In the genomic region with DNA sequence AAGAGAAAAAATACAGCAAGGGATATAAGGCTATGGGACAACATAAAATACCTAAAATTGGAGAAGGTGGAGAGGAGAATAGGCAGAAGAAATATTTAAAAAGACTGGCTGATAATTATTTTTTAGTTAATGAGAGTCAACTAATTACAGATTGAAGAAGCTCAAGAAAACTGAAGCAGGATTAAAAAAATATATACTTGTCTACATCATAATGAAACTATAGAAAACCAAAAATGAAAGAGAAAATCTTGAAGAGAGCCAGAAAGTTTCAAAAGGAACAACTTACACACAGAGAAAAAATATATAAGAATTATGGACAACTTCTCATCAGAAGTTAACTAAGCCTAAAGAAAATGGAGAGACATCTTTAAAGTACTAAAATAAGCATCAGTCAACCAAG, we compare ENCODE assay signal across 16 cellular contexts.
DNase-seq lines count a peak whose midpoint lies in the region; ATAC-seq and TF ChIP-seq lines count a peak whose summit lies in the region.
"Had no signal": no experiment of that assay in that cellular context is flagged by ENCODE, and none has a peak within 500 bp of the region (broad histone marks: within the 10 kb centered on the region; RNA-seq: fewer than 3 reads in every experiment).

No MANE protein-coding gene starts in this region.

- no peaks in the 10 kb centered on the region for H4K20me1 ChIP-seq in KMS-11 (ENCODE audit: insufficient read depth)
- H4K20me1 ChIP-seq: BLaER1 treated with 17β-estradiol and CSF1 and Interleukin-3, amounts not matched to agents 10 nM and 100 nM had no signal

- H3K79me2 ChIP-seq in KMS-11 (ENCODE audit: insufficient read depth, low read depth), result no peaks in the 10 kb centered on the region

- H3K4me3 ChIP-seq in KMS-11 (IDR thresholded peaks at IDR 0.05; ENCODE audit: insufficient read depth, low read depth, low read length), result no peak overlapping the region
- H3K4me3 ChIP-seq: BLaER1 treated with 17β-estradiol and CSF1 and Interleukin-3, amounts not matched to agents 10 nM and 100 nM; GM23338 had no signal

- DNase-seq in posterior cingulate gyrus, result no peak
- DNase-seq in germinal center (ENCODE audit: low spot score), result no peak
- DNase-seq in NCI-H2171 treated with DMSO at 0.1 percent for 48 hours (lab: John Stamatoyannopoulos, UW), result no peak
- DNase-seq: activated CD8-positive, alpha-beta memory T cell treated with anti-CD3 and anti-CD28 coated beads, Interleukin-2, amount 50 U/mL, for 4 hours; aorta; foreskin keratinocyte; naive B cell; NCI-H187 treated with DMSO at 0.1 percent for 48 hours; trophoblast cell had no signal

- TF ChIP-seq POLR2A in GM18505 (IDR thresholded peaks at IDR 0.05; ENCODE audit: borderline replicate concordance, extremely low read depth, insufficient read depth, insufficient read length), result no peak

- TF ChIP-seq CTCF in KMS-11 (conservative IDR thresholded peaks at IDR 0.05; ENCODE audit: low read depth, low read length), result no peak

- H3K27ac ChIP-seq in KMS-11, result peak overlapping the region; percentile 53; the same call in 1 of the 2 replicates
- H3K27ac ChIP-seq: BLaER1 treated with 17β-estradiol and CSF1 and Interleukin-3, amounts not matched to agents 10 nM and 100 nM; foreskin keratinocyte had no signal

- no peaks in the 10 kb centered on the region for H3K36me3 ChIP-seq in KMS-11 (ENCODE audit: insufficient read depth)
- H3K36me3 ChIP-seq: BLaER1 treated with 17β-estradiol and CSF1 and Interleukin-3, amounts not matched to agents 10 nM and 100 nM had no signal

- H3K4me1 ChIP-seq in KMS-11 (ENCODE audit: low read depth, poor library complexity, severe bottlenecking), result peaks cover 30% of the 10 kb centered on the region
- H3K4me1 ChIP-seq: BLaER1 treated with 17β-estradiol and CSF1 and Interleukin-3, amounts not matched to agents 10 nM and 100 nM; foreskin keratinocyte had no signal

- no peak overlapping the region for H2AFZ ChIP-seq in KMS-11 (ENCODE audit: low read depth)
- H2AFZ ChIP-seq: GM23338 had no signal

- H3K27me3 ChIP-seq in KMS-11 (ENCODE audit: insufficient read depth, low read depth), result no peaks in the 10 kb centered on the region
- H3K27me3 ChIP-seq: BLaER1 treated with 17β-estradiol and CSF1 and Interleukin-3, amounts not matched to agents 10 nM and 100 nM; foreskin keratinocyte had no signal

- ATAC-seq in GM18505 (IDR thresholded peaks at IDR 0.05; ENCODE audit: unreplicated experiment), result peak; percentile 58
- ATAC-seq in GM19455 (IDR thresholded peaks at IDR 0.05; ENCODE audit: unreplicated experiment), result peak; percentile 71
- ATAC-seq in HG02885 (IDR thresholded peaks at IDR 0.05; ENCODE audit: poor library complexity, unreplicated experiment), result peak; percentile 86
- no peak for ATAC-seq in GM21390 (IDR thresholded peaks at IDR 0.05; ENCODE audit: unreplicated experiment)
- ATAC-seq: foreskin keratinocyte, GM23338 had no signal

- intact Hi-C loops in posterior cingulate gyrus (cut with DNase I), result no loop called here

- no peak overlapping the region for H3K9ac ChIP-seq in KMS-11
- H3K9ac ChIP-seq: BLaER1 treated with 17β-estradiol and CSF1 and Interleukin-3, amounts not matched to agents 10 nM and 100 nM had no signal

- peak overlapping the region; percentile 75 for H3K4me2 ChIP-seq in KMS-11
- H3K4me2 ChIP-seq: BLaER1 treated with 17β-estradiol and CSF1 and Interleukin-3, amounts not matched to agents 10 nM and 100 nM; GM23338 had no signal
